ENCODE assay signal across 8 cellular contexts in genomic region chr14:76929927-76930326, GRCh38.
A peak's percentile ranks its signal among the peaks of the same experiment; 100 is the strongest.
DNase-seq lines count a peak whose midpoint lies in the region; ATAC-seq lines count a peak whose summit lies in the region.

No MANE protein-coding gene starts in this region.

- intact Hi-C loops in activated CD4-positive, alpha-beta T cell treated with anti-CD3 and anti-CD28 coated beads, Interleukin-2, amount 10 ng/mL, durations not matched to agents 24 days and 14 days (cut with micrococcal nuclease) = loop anchor here (2.0 to 5.0 kb wide), 2 partner anchors 13 to 32 kb away; no protein-coding TSS in a partner anchor
- intact Hi-C loops in left cardiac atrium (cut with DNase I) = no loop called here

- CTCF ChIA-PET in activated CD8-positive, alpha-beta memory T cell treated with anti-CD3 and anti-CD28 coated beads, Interleukin-2, amount 10 ng/mL, durations not matched to agents 7 days and 5 days (lab: Charles Lee) = interaction anchor here (0.7 to 5.3 kb wide), 18 partner anchors 10 to 141 kb away, joined by 3 to 31 read pairs (median 5); no protein-coding TSS in a partner anchor

- peak overlapping the region; percentile 89 for H3K27ac Mint-ChIP-seq in activated CD8-positive, alpha-beta memory T cell treated with anti-CD3 and anti-CD28 coated beads, Interleukin-2, amount 10 ng/mL, durations not matched to agents 7 days and 5 days
- peak overlapping the region; percentile 81 for H3K27ac Mint-ChIP-seq in activated CD4-positive, alpha-beta T cell treated with anti-CD3 and anti-CD28 coated beads, Interleukin-2, amount 10 ng/mL, durations not matched to agents 24 days and 14 days
- peak overlapping the region; percentile 1 to 57 for H3K27ac Mint-ChIP-seq in stimulated activated naive CD8-positive, alpha-beta T cell treated with anti-CD3 and anti-CD28 coated beads, Interleukin-15, amount 100 ng/mL, for 72 hours

- DNase-seq in activated CD8-positive, alpha-beta memory T cell treated with anti-CD3 and anti-CD28 coated beads, Interleukin-2, amount 10 ng/mL, durations not matched to agents 7 days and 5 days = peak; percentile 82
- no peak for DNase-seq in activated CD8-positive, alpha-beta memory T cell treated with anti-CD3 and anti-CD28 coated beads for 24 hours
- DNase-seq in activated CD4-positive, alpha-beta T cell treated with anti-CD3 and anti-CD28 coated beads, Interleukin-2, amount 10 ng/mL, durations not matched to agents 24 days and 14 days = peak; percentile 92
- no peak for DNase-seq in left cardiac atrium
- DNase-seq in stimulated activated naive CD8-positive, alpha-beta T cell treated with anti-CD3 and anti-CD28 coated beads, Interleukin-15, amount 100 ng/mL, for 72 hours = peak; percentile 36 to 48
- no peak for DNase-seq in RKO (ENCODE audit: low spot score)
- DNase-seq in NCI-H69 (lab: John Stamatoyannopoulos, UW) = no peak

- H3K4me3 Mint-ChIP-seq in activated CD8-positive, alpha-beta memory T cell treated with anti-CD3 and anti-CD28 coated beads, Interleukin-2, amount 10 ng/mL, durations not matched to agents 7 days and 5 days = peak overlapping the region; percentile 58
- H3K4me3 Mint-ChIP-seq in activated CD4-positive, alpha-beta T cell treated with anti-CD3 and anti-CD28 coated beads, Interleukin-2, amount 10 ng/mL, durations not matched to agents 24 days and 14 days = peak overlapping the region; percentile 69
- peak overlapping the region; percentile 70 to 77 for H3K4me3 Mint-ChIP-seq in stimulated activated naive CD8-positive, alpha-beta T cell treated with anti-CD3 and anti-CD28 coated beads, Interleukin-15, amount 100 ng/mL, for 72 hours

- H3K9me3 Mint-ChIP-seq in activated CD8-positive, alpha-beta memory T cell treated with anti-CD3 and anti-CD28 coated beads, Interleukin-2, amount 10 ng/mL, durations not matched to agents 7 days and 5 days (ENCODE audit: low read depth) = no peaks in the 10 kb centered on the region
- H3K9me3 Mint-ChIP-seq in activated CD4-positive, alpha-beta T cell treated with anti-CD3 and anti-CD28 coated beads, Interleukin-2, amount 10 ng/mL, durations not matched to agents 24 days and 14 days = no peaks in the 10 kb centered on the region
- no peaks in the 10 kb centered on the region for H3K9me3 Mint-ChIP-seq in stimulated activated naive CD8-positive, alpha-beta T cell treated with anti-CD3 and anti-CD28 coated beads, Interleukin-15, amount 100 ng/mL, for 72 hours

- H3K4me1 Mint-ChIP-seq in activated CD8-positive, alpha-beta memory T cell treated with anti-CD3 and anti-CD28 coated beads, Interleukin-2, amount 10 ng/mL, durations not matched to agents 7 days and 5 days = peaks cover 65% of the 10 kb centered on the region
- H3K4me1 Mint-ChIP-seq in activated CD4-positive, alpha-beta T cell treated with anti-CD3 and anti-CD28 coated beads, Interleukin-2, amount 10 ng/mL, durations not matched to agents 24 days and 14 days = peaks cover 61% of the 10 kb centered on the region
- H3K4me1 Mint-ChIP-seq in stimulated activated naive CD8-positive, alpha-beta T cell treated with anti-CD3 and anti-CD28 coated beads, Interleukin-15, amount 100 ng/mL, for 72 hours = peaks cover 70% of the 10 kb centered on the region

- peak; percentile 79 for ATAC-seq in activated CD8-positive, alpha-beta memory T cell treated with anti-CD3 and anti-CD28 coated beads, Interleukin-2, amount 10 ng/mL, durations not matched to agents 7 days and 5 days
- ATAC-seq in left cardiac atrium = peak; percentile 61 to 72
- peak; percentile 84 for ATAC-seq in stimulated activated naive CD8-positive, alpha-beta T cell treated with anti-CD3 and anti-CD28 coated beads, Interleukin-15, amount 100 ng/mL, for 72 hours
- ATAC-seq in HG03378 (IDR thresholded peaks at IDR 0.05; ENCODE audit: unreplicated experiment) = no peak

- H3K27me3 Mint-ChIP-seq in activated CD8-positive, alpha-beta memory T cell treated with anti-CD3 and anti-CD28 coated beads, Interleukin-2, amount 10 ng/mL, durations not matched to agents 7 days and 5 days = no peaks in the 10 kb centered on the region
- no peaks in the 10 kb centered on the region for H3K27me3 Mint-ChIP-seq in activated CD4-positive, alpha-beta T cell treated with anti-CD3 and anti-CD28 coated beads, Interleukin-2, amount 10 ng/mL, durations not matched to agents 24 days and 14 days
- H3K27me3 Mint-ChIP-seq in stimulated activated naive CD8-positive, alpha-beta T cell treated with anti-CD3 and anti-CD28 coated beads, Interleukin-15, amount 100 ng/mL, for 72 hours = no peaks in the 10 kb centered on the region

- peaks cover 1% of the 10 kb centered on the region for H3K36me3 Mint-ChIP-seq in activated CD8-positive, alpha-beta memory T cell treated with anti-CD3 and anti-CD28 coated beads, Interleukin-2, amount 10 ng/mL, durations not matched to agents 7 days and 5 days
- H3K36me3 Mint-ChIP-seq in activated CD4-positive, alpha-beta T cell treated with anti-CD3 and anti-CD28 coated beads, Interleukin-2, amount 10 ng/mL, durations not matched to agents 24 days and 14 days (ENCODE audit: low read depth) = no peaks in the 10 kb centered on the region

Comparison
In these comparisons a context has a peak if more than half of its experiments do, and no peak if none do; other contexts are left out.
1. DNase-seq: peak in activated CD8-positive, alpha-beta memory T cell treated with anti-CD3 and anti-CD28 coated beads, Interleukin-2, amount 10 ng/mL, durations not matched to agents 7 days and 5 days (single experiment), activated CD4-positive, alpha-beta T cell treated with anti-CD3 and anti-CD28 coated beads, Interleukin-2, amount 10 ng/mL, durations not matched to agents 24 days and 14 days (single experiment) and stimulated activated naive CD8-positive, alpha-beta T cell treated with anti-CD3 and anti-CD28 coated beads, Interleukin-15, amount 100 ng/mL, for 72 hours (2 of 2); none in activated CD8-positive, alpha-beta memory T cell treated with anti-CD3 and anti-CD28 coated beads for 24 hours (single experiment), left cardiac atrium (single experiment), RKO (single experiment) and NCI-H69 (single experiment).
2. H3K27ac Mint-ChIP-seq: peak in every context shown above with its lines; median percentile 89 in activated CD8-positive, alpha-beta memory T cell treated with anti-CD3 and anti-CD28 coated beads, Interleukin-2, amount 10 ng/mL, durations not matched to agents 7 days and 5 days; 81 in activated CD4-positive, alpha-beta T cell treated with anti-CD3 and anti-CD28 coated beads, Interleukin-2, amount 10 ng/mL, durations not matched to agents 24 days and 14 days; 29 in stimulated activated naive CD8-positive, alpha-beta T cell treated with anti-CD3 and anti-CD28 coated beads, Interleukin-15, amount 100 ng/mL, for 72 hours.
3. Peak in every context shown above with its lines, with median percentiles within 50 percentile points of each other: H3K4me3 Mint-ChIP-seq.